ENCODE assay signal across 19 cellular contexts in the genomic region with DNA sequence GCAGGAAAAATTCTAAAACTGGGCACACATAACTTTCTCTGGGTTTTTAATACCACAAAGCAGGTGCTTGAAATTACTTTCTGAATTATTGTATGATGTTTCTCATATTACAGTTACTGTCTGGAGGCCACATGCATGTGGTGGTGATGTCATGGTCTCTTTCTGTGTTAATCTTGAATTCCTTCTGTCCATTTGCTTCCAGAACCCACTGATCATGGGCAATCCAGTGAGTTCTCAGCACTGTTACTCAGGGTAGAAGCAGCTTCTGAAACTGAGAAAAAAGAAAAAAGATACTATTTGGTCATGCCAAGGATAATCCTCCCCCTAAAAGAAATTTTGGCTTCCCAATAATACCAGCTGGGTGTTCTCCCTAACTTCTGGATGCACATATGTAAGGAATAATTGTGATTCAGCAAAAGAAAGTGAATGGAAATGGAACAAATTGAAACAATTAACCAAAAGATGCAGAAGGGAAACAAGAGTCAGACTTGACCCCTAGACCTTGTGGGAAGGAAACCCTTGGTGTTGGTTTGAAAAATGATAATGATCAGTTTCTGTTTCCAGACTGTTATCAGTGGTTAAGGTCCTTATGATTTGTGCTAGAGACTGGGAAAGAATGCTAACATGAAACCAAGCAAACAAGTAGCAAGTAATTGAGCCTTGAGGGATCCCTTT.
DNase-seq lines count a peak whose midpoint lies in the region; ATAC-seq and TF ChIP-seq lines count a peak whose summit lies in the region.
"Had no signal": no experiment of that assay in that cellular context is flagged by ENCODE, and none has a peak within 500 bp of the region (broad histone marks: within the 10 kb centered on the region; RNA-seq: fewer than 3 reads in every experiment).

No MANE protein-coding gene starts in this region.

- H4K91ac ChIP-seq in trophoblast cell (ENCODE audit: low read depth, low read length) = no peak overlapping the region

- no peak overlapping the region for H2BK5ac ChIP-seq in trophoblast cell (ENCODE audit: low read depth, low read length, poor library complexity)

- H3K14ac ChIP-seq in trophoblast cell (ENCODE audit: low read length) = no peak overlapping the region

- H3K27ac ChIP-seq in trophoblast cell (ENCODE audit: low read depth, low read length) (peak overlapping the region; percentile 27), tibial artery (no peak overlapping the region)
- H3K27ac ChIP-seq: gastrocnemius medialis, transverse colon had no signal

- no peak overlapping the region for H4K8ac ChIP-seq in trophoblast cell (ENCODE audit: low read depth, low read length)

- no peaks in the 10 kb centered on the region for H3K36me3 ChIP-seq in trophoblast cell (ENCODE audit: control insufficient read depth in 1 of 2, insufficient read depth in 2 of 2, low read length in 2 of 2)
- H3K36me3 ChIP-seq in tibial artery = no peaks in the 10 kb centered on the region
- H3K36me3 ChIP-seq: gastrocnemius medialis, transverse colon had no signal

- H3K4me3 ChIP-seq in fibroblast of mammary gland (ENCODE audit: control insufficient read depth, low read depth, low read length) (no peak overlapping the region), trophoblast cell (ENCODE audit: low read depth, low read length) (no peak overlapping the region), tibial artery (no peak overlapping the region)
- H3K4me3 ChIP-seq: gastrocnemius medialis, transverse colon had no signal

- H3K79me1 ChIP-seq in trophoblast cell (ENCODE audit: low read length) = no peaks in the 10 kb centered on the region

- TF ChIP-seq CTCF in fibroblast of mammary gland (conservative IDR thresholded peaks at IDR 0.05; ENCODE audit: control insufficient read depth, insufficient read depth, low read depth, low read length) (no peak), tibial artery (IDR thresholded peaks at IDR 0.05) (no peak)

- H3K18ac ChIP-seq in trophoblast cell (ENCODE audit: low read length) = no peak overlapping the region

- H3K9ac ChIP-seq in trophoblast cell (ENCODE audit: low read length) = no peak overlapping the region

- no peak overlapping the region for H3K4me2 ChIP-seq in trophoblast cell (ENCODE audit: low read length)

- H3K9me3 ChIP-seq in trophoblast cell (ENCODE audit: insufficient read depth, low read depth, low read length) = no peaks in the 10 kb centered on the region
- H3K9me3 ChIP-seq in tibial artery = no peaks in the 10 kb centered on the region
- H3K9me3 ChIP-seq: gastrocnemius medialis, transverse colon had no signal

- H2BK12ac ChIP-seq in trophoblast cell (ENCODE audit: low read length) = no peak overlapping the region

- peak; percentile 47 for ATAC-seq in GM18868 (IDR thresholded peaks at IDR 0.05; ENCODE audit: unreplicated experiment)
- peak; percentile 60 for ATAC-seq in SK-N-SH treated with all-trans-retinoic acid at 6 μM for 48 hours
- no peak for ATAC-seq in HG03108 (IDR thresholded peaks at IDR 0.05; ENCODE audit: unreplicated experiment)
- ATAC-seq: effector memory CD8-positive, alpha-beta T cell; gastrocnemius medialis; naive thymus-derived CD8-positive, alpha-beta T cell; stimulated activated naive B cell treated with anti-CD40 and anti-IgM and Interleukin-4, amounts not matched to agents 10 μg/mL and 1 μg/mL and 100 μg/mL, for 72 hours had no signal

- DNase-seq in fibroblast of mammary gland (ENCODE audit: low read depth) = peak; percentile 68
- no peak for DNase-seq in trophoblast cell
- no peak for DNase-seq in central memory CD4-positive, alpha-beta T cell
- DNase-seq in NK-92 treated with Interleukin-12 subunit alpha and Interleukin-12 subunit beta, amount 100 ng/mL, for 24 hours (lab: John Stamatoyannopoulos, UW) = no peak
- no peak for DNase-seq in tibial artery
- DNase-seq: activated effector memory CD4-positive, alpha-beta T cell treated with Interleukin-2 at 50 U/mL for 16 hours; anterior cingulate cortex; C1 segment of cervical spinal cord; effector memory CD8-positive, alpha-beta T cell; gastrocnemius medialis; naive thymus-derived CD8-positive, alpha-beta T cell; NCI-H1436; NCI-H2227 treated with DMSO at 0.1 percent for 48 hours; stimulated activated naive B cell treated with anti-CD40 and anti-IgM and Interleukin-4, amounts not matched to agents 10 μg/mL and 1 μg/mL and 100 μg/mL, for 72 hours; T-helper 2 cell; transverse colon had no signal

- H2BK120ac ChIP-seq in trophoblast cell (ENCODE audit: insufficient read depth, low read length, poor library complexity) = no peak overlapping the region

- intact Hi-C loops in tibial artery (cut with DNase I; ENCODE audit: low total_unique reads) = no loop called here

- peaks cover 3 to 4% of the 10 kb centered on the region in 2 experiments for H3K4me1 ChIP-seq in trophoblast cell (ENCODE audit: control insufficient read depth in 1 of 2, insufficient read depth in 2 of 2, low read length in 2 of 2)
- peaks cover 0 to 44% (median 5%) of the 10 kb centered on the region in 4 donors for H3K4me1 ChIP-seq in tibial artery

- no peak overlapping the region for H4K12ac ChIP-seq in trophoblast cell (ENCODE audit: low read depth, low read length)

- no peak overlapping the region for H2AK5ac ChIP-seq in trophoblast cell (ENCODE audit: low read length)

- no peaks in the 10 kb centered on the region for H3K27me3 ChIP-seq in trophoblast cell (ENCODE audit: insufficient read depth, low read length)
- no peaks in the 10 kb centered on the region for H3K27me3 ChIP-seq in tibial artery
- H3K27me3 ChIP-seq: gastrocnemius medialis, transverse colon had no signal

- H3K23ac ChIP-seq in trophoblast cell (ENCODE audit: low read length) = no peak overlapping the region

- no peak overlapping the region for H3K4ac ChIP-seq in trophoblast cell (ENCODE audit: low read depth, low read length)

- no peaks in the 10 kb centered on the region for H3K79me2 ChIP-seq in trophoblast cell (ENCODE audit: control insufficient read depth, insufficient read depth, low read length, poor library complexity)

- no peak overlapping the region for H2AFZ ChIP-seq in trophoblast cell (ENCODE audit: insufficient read depth, low read length, poor library complexity)

TF ChIP-seq in SK-N-SH treated with all-trans-retinoic acid at 6 μM for 48 hours, 23 proteins besides CTCF, POLR2A, EP300 and RAD21 (continues in another document):
- TF ChIP-seq CREB5 (CRISPR knock-in tag; IDR thresholded peaks at IDR 0.05; ENCODE audit: low read depth) (no peak), TCF4 (CRISPR knock-in tag; IDR thresholded peaks at IDR 0.05; ENCODE audit: borderline replicate concordance) (no peak), ZC3H10 (CRISPR knock-in tag; IDR thresholded peaks at IDR 0.05) (no peak), ZFP30 (CRISPR knock-in tag; IDR thresholded peaks at IDR 0.05) (no peak), ZFP3 (CRISPR knock-in tag; IDR thresholded peaks at IDR 0.05) (no peak), TOX (CRISPR knock-in tag; IDR thresholded peaks at IDR 0.05; ENCODE audit: borderline replicate concordance) (no peak), ARNTL (CRISPR knock-in tag; IDR thresholded peaks at IDR 0.05; ENCODE audit: borderline replicate concordance, low read depth) (no peak), ZNF565 (CRISPR knock-in tag; conservative IDR thresholded peaks at IDR 0.05; ENCODE audit: low read depth) (no peak), OSR1 (CRISPR knock-in tag; IDR thresholded peaks at IDR 0.05) (no peak), CSDC2 (CRISPR knock-in tag; IDR thresholded peaks at IDR 0.05) (no peak)
- TF ChIP-seq, protein P1, sequence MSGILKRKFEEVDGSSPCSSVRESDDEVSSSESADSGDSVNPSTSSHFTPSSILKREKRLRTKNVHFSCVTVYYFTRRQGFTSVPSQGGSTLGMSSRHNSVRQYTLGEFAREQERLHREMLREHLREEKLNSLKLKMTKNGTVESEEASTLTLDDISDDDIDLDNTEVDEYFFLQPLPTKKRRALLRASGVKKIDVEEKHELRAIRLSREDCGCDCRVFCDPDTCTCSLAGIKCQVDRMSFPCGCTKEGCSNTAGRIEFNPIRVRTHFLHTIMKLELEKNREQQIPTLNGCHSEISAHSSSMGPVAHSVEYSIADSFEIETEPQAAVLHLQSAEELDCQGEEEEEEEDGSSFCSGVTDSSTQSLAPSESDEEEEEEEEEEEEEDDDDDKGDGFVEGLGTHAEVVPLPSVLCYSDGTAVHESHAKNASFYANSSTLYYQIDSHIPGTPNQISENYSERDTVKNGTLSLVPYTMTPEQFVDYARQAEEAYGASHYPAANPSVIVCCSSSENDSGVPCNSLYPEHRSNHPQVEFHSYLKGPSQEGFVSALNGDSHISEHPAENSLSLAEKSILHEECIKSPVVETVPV (CRISPR knock-in tag; IDR thresholded peaks at IDR 0.05) = no peak
- TF ChIP-seq, protein P2, sequence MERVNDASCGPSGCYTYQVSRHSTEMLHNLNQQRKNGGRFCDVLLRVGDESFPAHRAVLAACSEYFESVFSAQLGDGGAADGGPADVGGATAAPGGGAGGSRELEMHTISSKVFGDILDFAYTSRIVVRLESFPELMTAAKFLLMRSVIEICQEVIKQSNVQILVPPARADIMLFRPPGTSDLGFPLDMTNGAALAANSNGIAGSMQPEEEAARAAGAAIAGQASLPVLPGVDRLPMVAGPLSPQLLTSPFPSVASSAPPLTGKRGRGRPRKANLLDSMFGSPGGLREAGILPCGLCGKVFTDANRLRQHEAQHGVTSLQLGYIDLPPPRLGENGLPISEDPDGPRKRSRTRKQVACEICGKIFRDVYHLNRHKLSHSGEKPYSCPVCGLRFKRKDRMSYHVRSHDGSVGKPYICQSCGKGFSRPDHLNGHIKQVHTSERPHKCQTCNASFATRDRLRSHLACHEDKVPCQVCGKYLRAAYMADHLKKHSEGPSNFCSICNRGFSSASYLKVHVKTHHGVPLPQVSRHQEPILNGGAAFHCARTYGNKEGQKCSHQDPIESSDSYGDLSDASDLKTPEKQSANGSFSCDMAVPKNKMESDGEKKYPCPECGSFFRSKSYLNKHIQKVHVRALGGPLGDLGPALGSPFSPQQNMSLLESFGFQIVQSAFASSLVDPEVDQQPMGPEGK (CRISPR knock-in tag; IDR thresholded peaks at IDR 0.05; ENCODE audit: borderline replicate concordance) = no peak
